ENCODE assay signal across 11 cellular contexts in the genomic region with DNA sequence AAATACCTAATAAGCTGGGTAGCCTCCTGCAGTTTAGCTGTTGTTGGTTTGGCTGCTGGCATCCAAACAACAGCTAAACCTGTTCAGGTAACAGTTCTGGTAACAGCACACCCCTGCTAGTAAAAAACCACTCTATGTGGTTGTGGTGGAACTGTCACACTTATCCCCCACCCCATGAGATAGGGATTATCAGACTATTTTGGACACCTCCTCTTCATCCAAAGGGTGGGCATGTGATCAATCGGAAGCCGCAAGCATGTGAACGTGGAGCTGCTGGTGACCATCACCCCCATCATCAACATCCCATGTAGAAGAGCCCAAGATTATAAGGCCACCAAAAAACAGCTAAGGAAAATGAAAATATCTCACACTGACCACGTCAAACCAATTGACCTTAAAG. TPM values are rescaled to one million over a fixed set of nuclear protein-coding genes. Genes with fewer than 3 reads are reported as not detected.
DNase-seq lines count a peak whose midpoint lies in the region; ATAC-seq and TF ChIP-seq lines count a peak whose summit lies in the region.
"Had no signal": no experiment of that assay in that cellular context is flagged by ENCODE, and none has a peak within 500 bp of the region (broad histone marks: within the 10 kb centered on the region; RNA-seq: fewer than 3 reads in every experiment).

No MANE protein-coding gene starts in this region.

- no peak for TF ChIP-seq EP300 in stomach (IDR thresholded peaks at IDR 0.05)

- POLR2A ChIA-PET in CD8-positive, alpha-beta T cell (lab: Charles Lee), result interaction anchor here (1.7 kb wide), 1 partner anchor 319 kb away, joined by 5 read pairs; no protein-coding TSS in a partner anchor
- POLR2A ChIA-PET in activated CD8-positive, alpha-beta T cell treated with anti-CD3 and anti-CD28 coated beads for 36 hours (lab: Charles Lee), result interaction anchor here (0.6 to 0.8 kb wide), 2 partner anchors 231 to 238 kb away, joined by 3 to 4 read pairs; no protein-coding TSS in a partner anchor
- POLR2A ChIA-PET in GM10248 (lab: Yijun Ruan, JAX), result no interaction called here

- H3K4me1 ChIP-seq in CD8-positive, alpha-beta T cell (ENCODE audit: insufficient read depth, low read length), result peaks cover 41% of the 10 kb centered on the region
- peaks cover 6% of the 10 kb centered on the region for H3K4me1 ChIP-seq in osteoblast (ENCODE audit: insufficient read depth, low read length)
- H3K4me1 ChIP-seq in stomach, result peaks cover 14 to 38% (median 26%) of the 10 kb centered on the region in 4 donors

- peaks cover 35% of the 10 kb centered on the region for H3K36me3 Mint-ChIP-seq in CD8-positive, alpha-beta T cell
- peaks cover 33% of the 10 kb centered on the region for H3K36me3 Mint-ChIP-seq in activated CD8-positive, alpha-beta T cell treated with anti-CD3 and anti-CD28 coated beads for 36 hours (ENCODE audit: low read depth)
- no peaks in the 10 kb centered on the region for H3K36me3 Mint-ChIP-seq in natural killer cell

- TF ChIP-seq POLR2A in stomach (IDR thresholded peaks at IDR 0.05), result no peak

- 74 to 85% (median 75%) methylated on average over 4 of the region's 4 CpGs for WGBS in stomach, 5 donors

- peaks cover 10% of the 10 kb centered on the region for H4K20me1 ChIP-seq in osteoblast (ENCODE audit: insufficient read depth, low read length)

- no peak for DNase-seq in CD8-positive, alpha-beta T cell
- no peak for DNase-seq in HFF-Myc (ENCODE audit: extremely low read depth, low read depth)
- no peak for DNase-seq in activated CD8-positive, alpha-beta T cell treated with anti-CD3 and anti-CD28 coated beads for 36 hours
- DNase-seq in natural killer cell, result no peak
- DNase-seq in GM10248 (ENCODE audit: extremely low spot score), result no peak
- DNase-seq in NCI-H2081 (lab: John Stamatoyannopoulos, UW), result no peak
- no peak for DNase-seq in osteoblast (ENCODE audit: insufficient read length, low spot score, missing footprints)
- no peak for DNase-seq in stomach
- DNase-seq: activated CD4-positive, alpha-beta T cell treated with anti-CD3 and anti-CD28 coated beads, Interleukin-2, amount 50 U/mL, for 48 hours; amygdala; tibial artery had no signal

- H3K4me1 Mint-ChIP-seq in CD8-positive, alpha-beta T cell (ENCODE audit: low read depth), result peaks cover 60% of the 10 kb centered on the region
- peaks cover 35% of the 10 kb centered on the region for H3K4me1 Mint-ChIP-seq in activated CD8-positive, alpha-beta T cell treated with anti-CD3 and anti-CD28 coated beads for 36 hours (ENCODE audit: low read depth)
- H3K4me1 Mint-ChIP-seq in natural killer cell, result peaks cover 53 to 68% of the 10 kb centered on the region in 2 donors

- CTCF ChIA-PET in CD8-positive, alpha-beta T cell (lab: Charles Lee), result interaction anchor here (0.6 to 2.4 kb wide), 3 partner anchors 13 to 244 kb away, joined by 4 to 13 read pairs (median 4); no protein-coding TSS in a partner anchor
- CTCF ChIA-PET in activated CD8-positive, alpha-beta T cell treated with anti-CD3 and anti-CD28 coated beads for 36 hours (lab: Charles Lee), result interaction anchor here (0.9 to 4.6 kb wide), 5 partner anchors 13 to 293 kb away, joined by 3 to 41 read pairs (median 5); no protein-coding TSS in a partner anchor
- CTCF ChIA-PET in GM10248 (lab: Yijun Ruan, JAX), result interaction anchor here (1.0 to 5.7 kb wide), 5 partner anchors 13 to 349 kb away, joined by 3 to 64 read pairs (median 5); no protein-coding TSS in a partner anchor

- H3K79me2 ChIP-seq in osteoblast (ENCODE audit: insufficient read depth, low read length), result peaks cover 75% of the 10 kb centered on the region

- no peaks in the 10 kb centered on the region for H3K9me3 Mint-ChIP-seq in CD8-positive, alpha-beta T cell
- H3K9me3 Mint-ChIP-seq in activated CD8-positive, alpha-beta T cell treated with anti-CD3 and anti-CD28 coated beads for 36 hours, result no peaks in the 10 kb centered on the region
- no peaks in the 10 kb centered on the region for H3K9me3 Mint-ChIP-seq in natural killer cell

- no peak overlapping the region for H3K4me2 ChIP-seq in osteoblast (ENCODE audit: insufficient read depth, low read length)

- ATAC-seq in CD8-positive, alpha-beta T cell, result no peak
- no peak for ATAC-seq in activated CD8-positive, alpha-beta T cell treated with anti-CD3 and anti-CD28 coated beads for 36 hours
- no peak for ATAC-seq in natural killer cell

- H3K4me3 ChIP-seq in CD8-positive, alpha-beta T cell (ENCODE audit: low read depth, low read length), result no peak overlapping the region
- peak overlapping the region; percentile 22 for H3K4me3 ChIP-seq in HFF-Myc (replicated peaks; ENCODE audit: low read depth, low read length)
- no peak overlapping the region for H3K4me3 ChIP-seq in osteoblast (ENCODE audit: insufficient read depth, low read length)
- no peak overlapping the region for H3K4me3 ChIP-seq in stomach
- H3K4me3 ChIP-seq: tibial artery had no signal

- peak overlapping the region; percentile 91 for H3K4me3 Mint-ChIP-seq in CD8-positive, alpha-beta T cell
- peak overlapping the region; percentile 84 for H3K4me3 Mint-ChIP-seq in activated CD8-positive, alpha-beta T cell treated with anti-CD3 and anti-CD28 coated beads for 36 hours
- H3K4me3 Mint-ChIP-seq in natural killer cell, result peak overlapping the region; percentile 32

- peaks cover under 1% of the 10 kb centered on the region for H3K36me3 ChIP-seq in CD8-positive, alpha-beta T cell (ENCODE audit: insufficient read depth, low read length)
- H3K36me3 ChIP-seq in osteoblast (ENCODE audit: insufficient read depth, low read length), result no peaks in the 10 kb centered on the region
- peaks cover 0 to 5% (median 2%) of the 10 kb centered on the region in 4 donors for H3K36me3 ChIP-seq in stomach
- H3K36me3 ChIP-seq: tibial artery had no signal

- H3K9me3 ChIP-seq in CD8-positive, alpha-beta T cell (ENCODE audit: low read length), result no peaks in the 10 kb centered on the region
- no peaks in the 10 kb centered on the region for H3K9me3 ChIP-seq in osteoblast (ENCODE audit: low read depth, low read length)
- H3K9me3 ChIP-seq in stomach, result no peaks in the 10 kb centered on the region
- H3K9me3 ChIP-seq: tibial artery had no signal

- intact Hi-C loops in CD8-positive, alpha-beta T cell (cut with DNase I, micrococcal nuclease), result loop anchor here (5.0 to 10.0 kb wide), 6 partner anchors 71 to 1408 kb away; a partner anchor contains a TSS
- intact Hi-C loops in activated CD8-positive, alpha-beta T cell treated with anti-CD3 and anti-CD28 coated beads for 36 hours (cut with micrococcal nuclease), result no loop called here
- intact Hi-C loops in natural killer cell (cut with micrococcal nuclease) (no loop called here), stomach (cut with DNase I; ENCODE audit: low total_unique reads) (no loop called here)

- no peak for TF ChIP-seq CTCF in CD8-positive, alpha-beta T cell (IDR thresholded peaks at IDR 0.05)
- TF ChIP-seq CTCF in HFF-Myc (IDR thresholded peaks at IDR 0.05; ENCODE audit: low read depth, low read length, missing control alignments) (no peak), natural killer cell (IDR thresholded peaks at IDR 0.05) (no peak), GM10248 (IDR thresholded peaks at IDR 0.05; ENCODE audit: control extremely low read depth, extremely low read depth, low read depth, missing control alignments) (no peak), osteoblast (IDR thresholded peaks at IDR 0.05; ENCODE audit: extremely low read depth, low read depth, low read length) (no peak), stomach (IDR thresholded peaks at IDR 0.05) (no peak)
- TF ChIP-seq CTCF in activated CD8-positive, alpha-beta T cell treated with anti-CD3 and anti-CD28 coated beads for 36 hours (IDR thresholded peaks at IDR 0.05), result no peak

- H3K27me3 ChIP-seq in CD8-positive, alpha-beta T cell (ENCODE audit: insufficient read depth, low read length), result no peaks in the 10 kb centered on the region
- H3K27me3 ChIP-seq in osteoblast (ENCODE audit: insufficient read depth, low read length), result no peaks in the 10 kb centered on the region
- no peaks in the 10 kb centered on the region for H3K27me3 ChIP-seq in stomach
- H3K27me3 ChIP-seq: tibial artery had no signal

- peak overlapping the region; percentile 7 for H3K27ac Mint-ChIP-seq in CD8-positive, alpha-beta T cell
- H3K27ac Mint-ChIP-seq in activated CD8-positive, alpha-beta T cell treated with anti-CD3 and anti-CD28 coated beads for 36 hours, result no peak overlapping the region
- peak overlapping the region in 1 of 2 donors; percentile 11 for H3K27ac Mint-ChIP-seq in natural killer cell

- H3K27ac ChIP-seq in CD8-positive, alpha-beta T cell (ENCODE audit: low read depth, low read length), result no peak overlapping the region
- no peak overlapping the region for H3K27ac ChIP-seq in osteoblast (ENCODE audit: low read depth, low read length)
- H3K27ac ChIP-seq in stomach, result no peak overlapping the region
- H3K27ac ChIP-seq: tibial artery had no signal

- no peaks in the 10 kb centered on the region for H3K27me3 Mint-ChIP-seq in CD8-positive, alpha-beta T cell (ENCODE audit: low read depth)
- H3K27me3 Mint-ChIP-seq in activated CD8-positive, alpha-beta T cell treated with anti-CD3 and anti-CD28 coated beads for 36 hours, result no peaks in the 10 kb centered on the region
- H3K27me3 Mint-ChIP-seq in natural killer cell (ENCODE audit: low read depth in 2 of 2), result no peaks in the 10 kb centered on the region

- no peak overlapping the region for H2AFZ ChIP-seq in osteoblast (ENCODE audit: low read length)

RNA-seq across cellular contexts. Expression of a gene that starts 2.5 kb away (rescaled TPM):
- 10 to 100 TPM; 48.5 to 50.2 TPM for total RNA-seq in CD8-positive, alpha-beta T cell
- total RNA-seq in activated CD8-positive, alpha-beta T cell treated with anti-CD3 and anti-CD28 coated beads for 36 hours, result 10 to 100 TPM; 47.4 to 55.0 TPM
- total RNA-seq in natural killer cell (10 to 100 TPM; 31.2 to 42.1 (median 34.7) TPM), osteoblast (14.8 and 16.5 TPM in 2 replicates), stomach (10 to 100 TPM in 3 of 5 donors, 1 to 10 TPM in 2; 7.5 to 62.4 (median 10.9) TPM)
- 1 to 10 TPM; 4.4 to 8.1 (median 6.5) TPM for polyA plus RNA-seq in stomach

Comparison
In these comparisons a context has a peak if more than half of its experiments do, and no peak if none do; other contexts are left out.
1. H3K4me3 Mint-ChIP-seq: peak in every context shown above with its lines; median percentile 91 in CD8-positive, alpha-beta T cell; 84 in activated CD8-positive, alpha-beta T cell treated with anti-CD3 and anti-CD28 coated beads for 36 hours; 32 in natural killer cell.
2. intact Hi-C loops: an anchor here in CD8-positive, alpha-beta T cell (5.0 to 10.0 kb wide); none called in activated CD8-positive, alpha-beta T cell treated with anti-CD3 and anti-CD28 coated beads for 36 hours, natural killer cell and stomach.